3 cellular contexts compared by ENCODE assay signal in the genomic region with DNA sequence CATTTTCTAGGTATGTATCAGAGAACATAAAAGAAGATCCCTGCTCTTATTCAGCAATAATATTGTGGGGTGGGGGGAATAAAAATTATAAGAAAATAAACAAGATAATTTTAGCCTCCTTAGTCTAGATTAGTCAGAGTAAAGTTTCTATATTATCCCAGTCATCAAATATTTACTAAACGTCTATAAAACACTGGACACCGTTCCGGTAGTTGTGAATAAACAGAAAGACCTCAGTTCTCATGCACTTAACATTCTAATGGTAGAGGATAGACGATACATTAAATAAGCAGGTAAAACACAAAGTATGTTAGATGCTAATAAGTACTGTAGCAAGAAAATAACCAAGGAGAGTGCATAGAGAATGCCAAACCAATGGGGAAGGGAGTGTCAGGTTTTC.
"Had no signal": no experiment of that assay in that cellular context is flagged by ENCODE, and none has a peak within 500 bp of the region (broad histone marks: within the 10 kb centered on the region; RNA-seq: fewer than 3 reads in every experiment).

No MANE protein-coding gene starts in this region.

- DNase-seq: GDM1, GF-D8 had no signal

- ATAC-seq: GM12878 had no signal

- H3K4me3 ChIP-seq: GM12878 had no signal
